In the genomic region with DNA sequence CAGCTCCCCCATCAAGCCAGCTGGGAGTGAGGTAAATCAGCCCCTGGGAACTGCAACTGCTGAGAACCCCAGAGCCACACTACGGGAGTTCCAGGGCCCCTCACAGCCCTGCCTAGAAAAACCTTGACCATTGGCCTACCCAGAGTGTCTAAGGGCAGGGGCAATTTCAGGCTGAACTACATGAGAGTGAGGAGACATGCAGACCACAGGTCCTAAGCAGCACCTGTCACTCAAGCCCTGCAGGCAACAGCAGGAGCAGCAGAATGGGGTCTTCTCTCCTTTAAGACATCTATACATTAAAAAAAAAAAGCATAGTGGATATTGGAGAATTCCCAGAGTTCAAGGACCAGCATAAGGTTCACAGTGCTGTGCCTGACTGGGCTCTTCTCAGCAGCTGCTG, we compare ENCODE assay signal across 1 cellular context.
TF ChIP-seq lines count a peak whose summit lies in the region.

No MANE protein-coding gene starts in this region.

TF ChIP-seq in HepG2, 621 proteins besides CTCF, POLR2A, EP300 and RAD21:
- TF ChIP-seq, protein P1, sequence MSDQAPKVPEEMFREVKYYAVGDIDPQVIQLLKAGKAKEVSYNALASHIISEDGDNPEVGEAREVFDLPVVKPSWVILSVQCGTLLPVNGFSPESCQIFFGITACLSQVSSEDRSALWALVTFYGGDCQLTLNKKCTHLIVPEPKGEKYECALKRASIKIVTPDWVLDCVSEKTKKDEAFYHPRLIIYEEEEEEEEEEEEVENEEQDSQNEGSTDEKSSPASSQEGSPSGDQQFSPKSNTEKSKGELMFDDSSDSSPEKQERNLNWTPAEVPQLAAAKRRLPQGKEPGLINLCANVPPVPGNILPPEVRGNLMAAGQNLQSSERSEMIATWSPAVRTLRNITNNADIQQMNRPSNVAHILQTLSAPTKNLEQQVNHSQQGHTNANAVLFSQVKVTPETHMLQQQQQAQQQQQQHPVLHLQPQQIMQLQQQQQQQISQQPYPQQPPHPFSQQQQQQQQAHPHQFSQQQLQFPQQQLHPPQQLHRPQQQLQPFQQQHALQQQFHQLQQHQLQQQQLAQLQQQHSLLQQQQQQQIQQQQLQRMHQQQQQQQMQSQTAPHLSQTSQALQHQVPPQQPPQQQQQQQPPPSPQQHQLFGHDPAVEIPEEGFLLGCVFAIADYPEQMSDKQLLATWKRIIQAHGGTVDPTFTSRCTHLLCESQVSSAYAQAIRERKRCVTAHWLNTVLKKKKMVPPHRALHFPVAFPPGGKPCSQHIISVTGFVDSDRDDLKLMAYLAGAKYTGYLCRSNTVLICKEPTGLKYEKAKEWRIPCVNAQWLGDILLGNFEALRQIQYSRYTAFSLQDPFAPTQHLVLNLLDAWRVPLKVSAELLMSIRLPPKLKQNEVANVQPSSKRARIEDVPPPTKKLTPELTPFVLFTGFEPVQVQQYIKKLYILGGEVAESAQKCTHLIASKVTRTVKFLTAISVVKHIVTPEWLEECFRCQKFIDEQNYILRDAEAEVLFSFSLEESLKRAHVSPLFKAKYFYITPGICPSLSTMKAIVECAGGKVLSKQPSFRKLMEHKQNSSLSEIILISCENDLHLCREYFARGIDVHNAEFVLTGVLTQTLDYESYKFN (CRISPR knock-in tag; conservative IDR thresholded peaks at IDR 0.05) = peak; percentile 29; the same call in 1 of the 2 replicates
- TF ChIP-seq MED13 (CRISPR knock-in tag; IDR thresholded peaks at IDR 0.05) = no peak
- TF ChIP-seq, protein P2, sequence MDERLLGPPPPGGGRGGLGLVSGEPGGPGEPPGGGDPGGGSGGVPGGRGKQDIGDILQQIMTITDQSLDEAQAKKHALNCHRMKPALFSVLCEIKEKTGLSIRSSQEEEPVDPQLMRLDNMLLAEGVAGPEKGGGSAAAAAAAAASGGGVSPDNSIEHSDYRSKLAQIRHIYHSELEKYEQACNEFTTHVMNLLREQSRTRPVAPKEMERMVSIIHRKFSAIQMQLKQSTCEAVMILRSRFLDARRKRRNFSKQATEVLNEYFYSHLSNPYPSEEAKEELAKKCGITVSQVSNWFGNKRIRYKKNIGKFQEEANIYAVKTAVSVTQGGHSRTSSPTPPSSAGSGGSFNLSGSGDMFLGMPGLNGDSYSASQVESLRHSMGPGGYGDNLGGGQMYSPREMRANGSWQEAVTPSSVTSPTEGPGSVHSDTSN (CRISPR knock-in tag; IDR thresholded peaks at IDR 0.05) = peak; percentile 52; the same call in 1 of the 2 replicates
- TF ChIP-seq FOXA3 (CRISPR knock-in tag; IDR thresholded peaks at IDR 0.05) = no peak
- no peak for TF ChIP-seq HNRNPL (IDR thresholded peaks at IDR 0.05; ENCODE audit: low read depth, low read length)
- no peak for TF ChIP-seq U2AF2 (IDR thresholded peaks at IDR 0.05; ENCODE audit: low read depth, low read length)
- no peak for TF ChIP-seq ZNF724P (CRISPR knock-in tag; IDR thresholded peaks at IDR 0.05; ENCODE audit: borderline replicate concordance)
- 0 out of 2 replicates have a peak, but pooled peaks have one; percentile 11 for TF ChIP-seq HNF4A (CRISPR knock-in tag; IDR thresholded peaks at IDR 0.05)
